In genomic region chr11:45811109-45811435, GRCh38 we compare ENCODE assay signal across 28 cellular contexts.
"Had no signal": no experiment of that assay in that cellular context is flagged by ENCODE, and none has a peak within 500 bp of the region (broad histone marks: within the 10 kb centered on the region; RNA-seq: fewer than 3 reads in every experiment).

No MANE protein-coding gene starts in this region.

- H3K27me3 ChIP-seq: esophagus squamous epithelium, heart right ventricle, neural progenitor cell, spleen, thyroid gland had no signal

- H3K9me3 ChIP-seq: esophagus squamous epithelium, heart right ventricle, psoas muscle, spleen, thyroid gland had no signal

- DNase-seq: cerebellar nuclear complex; cortex of kidney; effector memory CD8-positive, alpha-beta T cell; erythroblast; esophagus squamous epithelium; foreskin melanocyte; glutamatergic neuron; heart right ventricle; hippocampal formation; immature natural killer cell; kidney; mesenchymal stem cell; midbrain; naive thymus-derived CD4-positive, alpha-beta T cell; psoas muscle; right cardiac atrium; spleen; stimulated activated naive CD4-positive, alpha-beta T cell; stimulated activated naive CD8-positive, alpha-beta T cell treated with anti-CD3 and anti-CD28 coated beads, Interleukin-15, amount 100 ng/mL, for 72 hours; thyroid gland; trophoblast cell had no signal

- ATAC-seq: effector memory CD8-positive, alpha-beta T cell; left lobe of liver; naive thymus-derived CD4-positive, alpha-beta T cell; psoas muscle; right cardiac atrium had no signal

- H3K4me2 ChIP-seq: neural progenitor cell had no signal

- FAIRE-seq: endometrium, kidney had no signal

- H3K79me2 ChIP-seq: parathyroid adenoma had no signal

- H3K9ac ChIP-seq: neural progenitor cell, parathyroid adenoma had no signal

- H3K27me3 Mint-ChIP-seq: effector memory CD8-positive, alpha-beta T cell; naive thymus-derived CD4-positive, alpha-beta T cell; stimulated activated naive CD8-positive, alpha-beta T cell treated with anti-CD3 and anti-CD28 coated beads, Interleukin-15, amount 100 ng/mL, for 72 hours had no signal

- H3K27ac Mint-ChIP-seq: nephron; neural progenitor cell; stimulated activated naive CD8-positive, alpha-beta T cell treated with anti-CD3 and anti-CD28 coated beads, Interleukin-15, amount 100 ng/mL, for 72 hours had no signal

- H3K4me3 ChIP-seq: esophagus squamous epithelium, heart right ventricle, lung, neural progenitor cell, psoas muscle, skin epidermis, spleen, thyroid gland had no signal

- H3K27ac ChIP-seq: esophagus squamous epithelium, heart right ventricle, neural progenitor cell, parathyroid adenoma, psoas muscle, skin epidermis, spleen, thyroid gland had no signal

- H2AFZ ChIP-seq: neural progenitor cell, parathyroid adenoma had no signal

- H3K36me3 ChIP-seq: neural progenitor cell had no signal

- H3K9me3 Mint-ChIP-seq: effector memory CD8-positive, alpha-beta T cell; immature natural killer cell; naive thymus-derived CD4-positive, alpha-beta T cell; nephron; neural progenitor cell; stimulated activated naive CD8-positive, alpha-beta T cell treated with anti-CD3 and anti-CD28 coated beads, Interleukin-15, amount 100 ng/mL, for 72 hours had no signal

- H3K4me3 Mint-ChIP-seq: immature natural killer cell; naive thymus-derived CD4-positive, alpha-beta T cell; nephron; neural progenitor cell; stimulated activated naive CD8-positive, alpha-beta T cell treated with anti-CD3 and anti-CD28 coated beads, Interleukin-15, amount 100 ng/mL, for 72 hours had no signal
